In genomic region chr5:67765697-67766096, GRCh38 we compare ENCODE assay signal across 21 cellular contexts.
A peak's percentile ranks its signal among the peaks of the same experiment; 100 is the strongest.
DNase-seq lines count a peak whose midpoint lies in the region; ATAC-seq, FAIRE-seq and TF ChIP-seq lines count a peak whose summit lies in the region.
"Had no signal": no experiment of that assay in that cellular context is flagged by ENCODE, and none has a peak within 500 bp of the region (broad histone marks: within the 10 kb centered on the region; RNA-seq: fewer than 3 reads in every experiment).

No MANE protein-coding gene starts in this region.

- no peaks in the 10 kb centered on the region for H3K9me3 ChIP-seq in A549
- peaks cover 3% of the 10 kb centered on the region; the same call in 1 of the 2 replicates for H3K9me3 ChIP-seq in IMR-90 (ENCODE audit: control insufficient read depth, insufficient read depth, low read length)
- H3K9me3 ChIP-seq in K562 (replicated peaks; ENCODE audit: control insufficient read depth, insufficient read depth, low read depth, low read length): no peaks in the 10 kb centered on the region
- no peaks in the 10 kb centered on the region for H3K9me3 ChIP-seq in mesenchymal stem cell (ENCODE audit: control insufficient read depth, low read length)
- H3K9me3 ChIP-seq: BLaER1 had no signal

- H2AFZ ChIP-seq in IMR-90 (replicated peaks; ENCODE audit: low read length, poor library complexity) (no peak overlapping the region), K562 (ENCODE audit: low read depth, low read length) (no peak overlapping the region), mesenchymal stem cell (ENCODE audit: low read depth, low read length) (no peak overlapping the region)
- H2AFZ ChIP-seq: GM23248 had no signal

- H2BK12ac ChIP-seq in mesenchymal stem cell (ENCODE audit: low read length in 2 of 2): no peak overlapping the region

- H3K4ac ChIP-seq in IMR-90 (ENCODE audit: low read depth, low read length): no peak overlapping the region
- no peak overlapping the region for H3K4ac ChIP-seq in mesenchymal stem cell (ENCODE audit: low read depth in 1 of 2, low read length in 2 of 2)

- H2BK120ac ChIP-seq in IMR-90 (ENCODE audit: low read depth, low read length): no peak overlapping the region
- no peak overlapping the region for H2BK120ac ChIP-seq in mesenchymal stem cell (ENCODE audit: low read depth, low read length)

- H3K27me3 ChIP-seq in IMR-90 (ENCODE audit: control insufficient read depth, insufficient read depth, low read length) (no peaks in the 10 kb centered on the region), K562 (ENCODE audit: control insufficient read depth in 2 of 2, insufficient read depth in 2 of 2, low read length in 2 of 2) (no peaks in the 10 kb centered on the region), mesenchymal stem cell (ENCODE audit: control insufficient read depth in 1 of 2, insufficient read depth in 1 of 2, low read length in 2 of 2) (no peaks in the 10 kb centered on the region)
- H3K27me3 ChIP-seq: BLaER1 had no signal

- H2AK9ac ChIP-seq in IMR-90 (replicated peaks; ENCODE audit: low read depth, low read length, poor library complexity): no peak overlapping the region

- BruUV-seq in IMR-90 (replicated peaks; lab: Mats Ljungman, UMichigan): no TSS peak
- BruUV-seq in K562 (replicated peaks; lab: Mats Ljungman, UMichigan): no TSS peak

- H2BK5ac ChIP-seq in IMR-90 (ENCODE audit: low read depth, low read length, poor library complexity, severe bottlenecking): no peak overlapping the region
- no peak overlapping the region for H2BK5ac ChIP-seq in mesenchymal stem cell (ENCODE audit: low read depth, low read length, poor library complexity, severe bottlenecking)

- no peak overlapping the region for H3K56ac ChIP-seq in IMR-90 (ENCODE audit: extremely low read depth, insufficient read depth, low read length)

- CTCF ChIA-PET in A549 (lab: Yijun Ruan, JAX) (no interaction called here), IMR-90 (lab: Yijun Ruan, JAX) (no interaction called here), K562 (lab: Yijun Ruan, JAX; ENCODE audit: low intra/inter-chr PET ratio) (no interaction called here)

- H3K27ac ChIP-seq in A549: no peak overlapping the region
- H3K27ac ChIP-seq in IMR-90 (ENCODE audit: insufficient read depth, low read length): no peak overlapping the region
- H3K27ac ChIP-seq in K562 (ENCODE audit: extremely low read depth, low read depth, low read length): no peak overlapping the region
- H3K27ac ChIP-seq in mesenchymal stem cell (ENCODE audit: low read length, poor library complexity, severe bottlenecking): no peak overlapping the region
- no peak overlapping the region for H3K27ac ChIP-seq in substantia nigra (ENCODE audit: low read depth, low read length, poor library complexity, severe bottlenecking)
- H3K27ac ChIP-seq: BLaER1, C4-2B, GM23248 had no signal

- in situ Hi-C loops in IMR-90 (cut with MboI; ENCODE audit: low sequenced_read_pairs) (no loop called here), K562 (cut with MboI) (no loop called here)

- H3K4me1 ChIP-seq in A549 (no peaks in the 10 kb centered on the region), IMR-90 (ENCODE audit: control insufficient read depth, insufficient read depth, low read length) (no peaks in the 10 kb centered on the region), K562 (replicated peaks in 1 of 2; ENCODE audit: control insufficient read depth in 2 of 2, insufficient read depth in 2 of 2, low read length in 2 of 2) (peaks cover 0 to 4% of the 10 kb centered on the region in 2 experiments; a peak in 2 of 5 replicates), mesenchymal stem cell (ENCODE audit: control insufficient read depth, insufficient read depth, low read depth, low read length) (no peaks in the 10 kb centered on the region)
- H3K4me1 ChIP-seq: BLaER1 had no signal

- TF ChIP-seq EP300 in A549 (IDR thresholded peaks at IDR 0.05) (no peak), K562 (IDR thresholded peaks at IDR 0.05; ENCODE audit: low read length) (no peak)

- no peak overlapping the region for H4K91ac ChIP-seq in IMR-90 (ENCODE audit: insufficient read depth, low read depth, low read length)
- no peak overlapping the region for H4K91ac ChIP-seq in mesenchymal stem cell (ENCODE audit: low read length)

- ATAC-seq in A549 (no peak), IMR-90 (ENCODE audit: low read depth) (no peak), K562 (no peak)
- ATAC-seq: CD8-positive, alpha-beta T cell; GM12878 had no signal

- DNase-seq in A549 (ENCODE audit: low read depth in 1 of 2, low spot score in 1 of 2) (no peak), IMR-90 (no peak), K562 (ENCODE audit: extremely low read depth in 1 of 4, low spot score in 3 of 4) (no peak), mesenchymal stem cell (no peak), DMS153 (lab: John Stamatoyannopoulos, UW) (no peak), substantia nigra (lab: John Stamatoyannopoulos, UW) (no peak)
- no peak for DNase-seq in NK-92 treated with Interleukin-12 subunit alpha and Interleukin-12 subunit beta, amount 100 ng/mL, for 24 hours (lab: John Stamatoyannopoulos, UW)
- DNase-seq: Caco-2; CD4-positive, CD25-positive, alpha-beta regulatory T cell; CD8-positive, alpha-beta T cell; DMS79; EL; GDM1; GM23248; H7; HCEC 1CT had no signal

- H3K14ac ChIP-seq in IMR-90 (replicated peaks; ENCODE audit: low read depth, low read length) (no peak overlapping the region), mesenchymal stem cell (ENCODE audit: low read length in 2 of 2) (no peak overlapping the region)

- POLR2A ChIA-PET in A549 (lab: Yijun Ruan, JAX) (no interaction called here), IMR-90 (lab: Charles Lee; ENCODE audit: unreplicated experiment) (no interaction called here), K562 (lab: Yijun Ruan, JAX) (no interaction called here)

- H3K18ac ChIP-seq in IMR-90 (ENCODE audit: low read depth, low read length): no peak overlapping the region
- H3K18ac ChIP-seq in mesenchymal stem cell (ENCODE audit: low read depth in 1 of 2, low read length in 2 of 2): peak overlapping the region in 1 of 2 experiments; percentile 75

- no peak for TF ChIP-seq RAD21 in A549 (conservative IDR thresholded peaks at IDR 0.05 in 1 of 2, IDR thresholded peaks at IDR 0.05 in 1 of 2)
- no peak for TF ChIP-seq RAD21 in IMR-90 (IDR thresholded peaks at IDR 0.05; ENCODE audit: low read length)
- TF ChIP-seq RAD21 in K562 (CRISPR knock-in tag; conservative IDR thresholded peaks at IDR 0.05 in 1 of 2, IDR thresholded peaks at IDR 0.05 in 1 of 2): no peak

- TF ChIP-seq CTCF in A549 (IDR thresholded peaks at IDR 0.05) (no peak), IMR-90 (conservative IDR thresholded peaks at IDR 0.05; ENCODE audit: low read depth, low read length) (no peak), K562 (IDR thresholded peaks at IDR 0.05 in 2 of 3, conservative IDR thresholded peaks at IDR 0.05 in 1 of 3; ENCODE audit: insufficient read depth in 2 of 3, low read depth in 1 of 3, low read length in 3 of 3) (no peak)

- H4K20me1 ChIP-seq in IMR-90 (ENCODE audit: insufficient read depth, low read length) (no peaks in the 10 kb centered on the region), K562 (replicated peaks; ENCODE audit: control insufficient read depth, insufficient read depth, low read length) (no peaks in the 10 kb centered on the region)
- H4K20me1 ChIP-seq: BLaER1 had no signal

- dilution Hi-C loops in IMR-90 (cut with HindIII; ENCODE audit: low sequenced_read_pairs, unreplicated experiment): no loop called here

- H2BK20ac ChIP-seq in IMR-90 (ENCODE audit: low read depth, low read length): no peak overlapping the region

- no peaks in the 10 kb centered on the region for H3K36me3 ChIP-seq in IMR-90 (ENCODE audit: control insufficient read depth, insufficient read depth, low read length)
- no peaks in the 10 kb centered on the region for H3K36me3 ChIP-seq in K562 (ENCODE audit: control insufficient read depth, insufficient read depth, low read length)
- H3K36me3 ChIP-seq in mesenchymal stem cell (ENCODE audit: control insufficient read depth in 1 of 2, insufficient read depth in 2 of 2, low read depth in 1 of 2, low read length in 2 of 2): no peaks in the 10 kb centered on the region
- H3K36me3 ChIP-seq: BLaER1 had no signal

- H3K4me2 ChIP-seq in A549 (no peak overlapping the region), IMR-90 (ENCODE audit: low read depth, low read length) (no peak overlapping the region), K562 (ENCODE audit: insufficient read depth, low read length) (no peak overlapping the region), mesenchymal stem cell (ENCODE audit: low read length, poor library complexity, severe bottlenecking) (no peak overlapping the region)
- H3K4me2 ChIP-seq: BLaER1 had no signal

- no peaks in the 10 kb centered on the region for H3K79me1 ChIP-seq in IMR-90 (ENCODE audit: low read depth in 1 of 2, low read length in 2 of 2)
- H3K79me1 ChIP-seq in mesenchymal stem cell (replicated peaks; ENCODE audit: low read length, poor library complexity, severe bottlenecking): no peaks in the 10 kb centered on the region

- no peaks in the 10 kb centered on the region for H3K79me2 ChIP-seq in K562 (ENCODE audit: control insufficient read depth, insufficient read depth, low read length)

- H4K5ac ChIP-seq in IMR-90 (ENCODE audit: low read depth, low read length): no peak overlapping the region

- H3K9ac ChIP-seq in IMR-90 (ENCODE audit: low read depth, low read length) (no peak overlapping the region), K562 (ENCODE audit: insufficient read depth in 1 of 2, low read depth in 2 of 2, low read length in 2 of 2) (no peak overlapping the region), mesenchymal stem cell (ENCODE audit: low read length) (no peak overlapping the region)
- H3K9ac ChIP-seq: BLaER1, GM23248 had no signal

- H2AK5ac ChIP-seq in IMR-90 (ENCODE audit: low read depth, low read length) (no peak overlapping the region), mesenchymal stem cell (ENCODE audit: low read length, severe bottlenecking) (no peak overlapping the region)

- 3% methylated on average over 2 of the region's 2 CpGs for WGBS in A549 (ENCODE audit: missing lambda C conversion rate)
- WGBS in IMR-90 (ENCODE audit: extremely low coverage in 2 of 2, insufficient read length in 1 of 2), 2 experiments: no CpG with 5 or more reads among the region's 2 CpGs
- WGBS in K562 (ENCODE audit: insufficient coverage, low coverage, missing lambda C conversion rate): 0% methylated on average over 2 of the region's 2 CpGs
- 73% methylated on average over 2 of the region's 2 CpGs for WGBS in mesenchymal stem cell

- H4K8ac ChIP-seq in IMR-90 (ENCODE audit: low read depth in 2 of 2, low read length in 2 of 2): no peak overlapping the region
- H4K8ac ChIP-seq in mesenchymal stem cell (ENCODE audit: low read length): peak overlapping the region; percentile 60

- H3K23ac ChIP-seq in IMR-90 (ENCODE audit: low read depth, low read length) (no peak overlapping the region), mesenchymal stem cell (ENCODE audit: low read length in 2 of 2) (no peak overlapping the region)

- intact Hi-C loops in IMR-90 (cut with micrococcal nuclease): no loop called here
- intact Hi-C loops in K562 (cut with micrococcal nuclease): no loop called here

- H3K4me3 ChIP-seq in A549 (no peak overlapping the region), IMR-90 (ENCODE audit: insufficient read depth, low read depth, low read length) (no peak overlapping the region), K562 (no peak overlapping the region), mesenchymal stem cell (ENCODE audit: insufficient read depth in 1 of 2, low read depth in 1 of 2, low read length in 2 of 2) (no peak overlapping the region)
- H3K4me3 ChIP-seq: BLaER1, GM12878, GM23248 had no signal

- H2BK15ac ChIP-seq in IMR-90 (ENCODE audit: low read depth, low read length) (no peak overlapping the region), mesenchymal stem cell (ENCODE audit: low read depth, poor library complexity, severe bottlenecking) (no peak overlapping the region)

- TF ChIP-seq POLR2A in A549 (IDR thresholded peaks at IDR 0.05; ENCODE audit: low read length) (no peak), IMR-90 (IDR thresholded peaks at IDR 0.05; ENCODE audit: low read depth, low read length) (no peak), K562 (conservative IDR thresholded peaks at IDR 0.05) (no peak)

- H3K9me1 ChIP-seq in IMR-90 (ENCODE audit: insufficient read depth, low read length): no peaks in the 10 kb centered on the region
- no peaks in the 10 kb centered on the region for H3K9me1 ChIP-seq in K562 (ENCODE audit: control insufficient read depth, insufficient read depth, low read length)

- FAIRE-seq in A549 (lab: Jason Lieb, UNC) (no peak), K562 (lab: Jason Lieb, UNC) (no peak)
- FAIRE-seq: GM12878, GM19239, H1 had no signal

Comparison
In these comparisons a context has a peak if more than half of its experiments do, and no peak if none do; other contexts are left out.
1. Of the 35 proteins assayed by ChIP-seq in both K562 and A549: peak only in K562: none; only in A549: MAFK; in both: none; in neither: 34.